Comparison of ENCODE assay signal across 18 cellular contexts in the genomic region with DNA sequence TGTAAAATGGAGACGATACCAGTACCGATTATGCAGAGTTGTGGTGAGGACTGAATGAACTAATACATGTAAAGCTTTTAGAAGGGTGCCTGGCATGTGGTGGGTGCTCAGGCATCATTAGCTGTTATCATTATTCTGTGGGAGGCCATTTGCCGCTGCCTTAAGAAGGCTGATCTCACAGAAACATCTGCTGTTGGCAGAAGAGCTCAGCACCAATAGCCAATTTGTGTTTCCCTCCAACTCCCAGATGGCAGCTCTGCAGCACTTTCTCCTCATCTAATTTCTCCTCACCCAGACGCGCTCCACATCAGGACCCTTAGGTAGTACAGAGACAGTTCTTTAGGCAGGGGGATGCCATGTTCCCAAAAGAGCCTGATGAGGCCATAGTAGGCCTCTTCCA. TPM values are rescaled to one million over a fixed set of nuclear protein-coding genes. Genes with fewer than 3 reads are reported as not detected.
DNase-seq lines count a peak whose midpoint lies in the region; ATAC-seq and TF ChIP-seq lines count a peak whose summit lies in the region.
"Had no signal": no experiment of that assay in that cellular context is flagged by ENCODE, and none has a peak within 500 bp of the region (broad histone marks: within the 10 kb centered on the region; RNA-seq: fewer than 3 reads in every experiment).

No MANE protein-coding gene starts in this region.

- no peaks in the 10 kb centered on the region for H3K36me3 Mint-ChIP-seq in glutamatergic neuron (ENCODE audit: unreplicated experiment)
- H3K36me3 Mint-ChIP-seq: naive thymus-derived CD4-positive, alpha-beta T cell had no signal

- H3K9me3 Mint-ChIP-seq in glutamatergic neuron (ENCODE audit: unreplicated experiment): peaks cover 5% of the 10 kb centered on the region
- H3K9me3 Mint-ChIP-seq: naive thymus-derived CD4-positive, alpha-beta T cell; type B pancreatic cell had no signal

- no peak for TF ChIP-seq CTCF in glutamatergic neuron (IDR thresholded peaks at IDR 0.05; ENCODE audit: partially characterized antibody, unreplicated experiment)

- H3K27me3 Mint-ChIP-seq in glutamatergic neuron (ENCODE audit: unreplicated experiment): peaks cover 5% of the 10 kb centered on the region

- no peak for ATAC-seq in HG03378 (IDR thresholded peaks at IDR 0.05; ENCODE audit: unreplicated experiment)
- ATAC-seq: activated CD4-positive, alpha-beta T cell treated with anti-CD3 and anti-CD28 coated beads for 36 hours; naive thymus-derived CD4-positive, alpha-beta T cell had no signal

- DNase-seq in D341Med (ENCODE audit: low spot score) (peak; percentile 68), NCI-H82 treated with DMSO at 0.1 percent for 48 hours (lab: John Stamatoyannopoulos, UW; ENCODE audit: unreplicated experiment) (peak; percentile 98), glutamatergic neuron (no peak), retina (peak; percentile 40), DMS79 (lab: John Stamatoyannopoulos, UW) (no peak), NCI-H1048 (lab: John Stamatoyannopoulos, UW) (no peak)
- DNase-seq in stimulated activated CD4-positive, alpha-beta T cell treated with anti-CD3 and anti-CD28 coated beads, Interleukin-1b, Interleukin-23, amount 100 ng/mL, for 48 hours: no peak
- DNase-seq: activated CD4-positive, alpha-beta T cell treated with anti-CD3 and anti-CD28 coated beads for 36 hours; activated CD8-positive, alpha-beta memory T cell treated with anti-CD3 and anti-CD28 coated beads, Interleukin-2, amount 50 U/mL, for 48 hours; activated naive CD4-positive, alpha-beta T cell treated with Interleukin-2 at 50 U/mL for 16 hours; effector CD4-positive, alpha-beta T cell; HCEC 1CT; naive thymus-derived CD4-positive, alpha-beta T cell; NK-92 treated with Interleukin-12 subunit alpha and Interleukin-12 subunit beta, amount 100 ng/mL, for 24 hours; stimulated activated CD4-positive, alpha-beta T cell treated with anti-CD3 and anti-CD28 coated beads, Interleukin-2, amount 100 ng/mL, for 48 hours; stimulated activated CD8-positive, alpha-beta memory T cell treated with anti-CD3 and anti-CD28 coated beads, Interleukin-4, amount 100 ng/mL, for 48 hours had no signal

- H3K4me3 Mint-ChIP-seq in glutamatergic neuron (ENCODE audit: unreplicated experiment): peak overlapping the region; percentile 36
- H3K4me3 Mint-ChIP-seq: activated CD4-positive, alpha-beta T cell treated with anti-CD3 and anti-CD28 coated beads for 36 hours; naive thymus-derived CD4-positive, alpha-beta T cell; type B pancreatic cell had no signal

- H3K27ac Mint-ChIP-seq in glutamatergic neuron (ENCODE audit: unreplicated experiment): peak overlapping the region; percentile 92
- H3K27ac Mint-ChIP-seq: activated CD4-positive, alpha-beta T cell treated with anti-CD3 and anti-CD28 coated beads for 36 hours; naive thymus-derived CD4-positive, alpha-beta T cell; type B pancreatic cell had no signal

- H3K4me1 Mint-ChIP-seq in glutamatergic neuron (ENCODE audit: low read depth, unreplicated experiment): peaks cover 33% of the 10 kb centered on the region

RNA-seq across cellular contexts. Expression of a gene that starts 15.8 kb away (rescaled TPM):
- 3.4 TPM for total RNA-seq in glutamatergic neuron (ENCODE audit: unreplicated experiment)

Comparison
In these comparisons a context has a peak if more than half of its experiments do, and no peak if none do; other contexts are left out.
1. DNase-seq: peak in D341Med (single experiment), NCI-H82 treated with DMSO at 0.1 percent for 48 hours (single experiment) and retina (single experiment); none in glutamatergic neuron (single experiment), stimulated activated CD4-positive, alpha-beta T cell treated with anti-CD3 and anti-CD28 coated beads, Interleukin-1b, Interleukin-23, amount 100 ng/mL, for 48 hours (single experiment), DMS79 (single experiment) and NCI-H1048 (single experiment).